In genomic region chr5:83095973-83096539, GRCh38 we compare ENCODE assay signal across 1 cellular context.
A peak's percentile ranks its signal among the peaks of the same experiment; 100 is the strongest.
TF ChIP-seq lines count a peak whose summit lies in the region.

No MANE protein-coding gene starts in this region.

TF ChIP-seq in SK-N-SH, 30 proteins besides CTCF, POLR2A, EP300 and RAD21 (continued from another document):
- TF ChIP-seq FOXM1 (IDR thresholded peaks at IDR 0.05; ENCODE audit: low read depth) = no peak
- TF ChIP-seq NRF1 (IDR thresholded peaks at IDR 0.05; ENCODE audit: low read depth, low read length) = no peak
- TF ChIP-seq FOSL2 (IDR thresholded peaks at IDR 0.05; ENCODE audit: borderline replicate concordance, low read depth) = peak; percentile 98
- no peak for TF ChIP-seq YY1 (IDR thresholded peaks at IDR 0.05; ENCODE audit: low read depth)
- TF ChIP-seq FOXJ3 (CRISPR knock-in tag; IDR thresholded peaks at IDR 0.05) = no peak
- no peak for TF ChIP-seq TEAD4 (IDR thresholded peaks at IDR 0.05; ENCODE audit: borderline replicate concordance, insufficient read depth)
- TF ChIP-seq POLR2AphosphoS5 (IDR thresholded peaks at IDR 0.05; ENCODE audit: low read depth, low read length) = peak; percentile 15; the same call in 1 of the 2 replicates
- no peak for TF ChIP-seq RXRA (IDR thresholded peaks at IDR 0.05; ENCODE audit: borderline replicate concordance, low read depth)
- no peak for TF ChIP-seq SIN3A (IDR thresholded peaks at IDR 0.05; ENCODE audit: borderline replicate concordance, low read depth, low read length)
- TF ChIP-seq MAX (IDR thresholded peaks at IDR 0.05; ENCODE audit: low read depth) = no peak
- no peak for TF ChIP-seq GABPA (IDR thresholded peaks at IDR 0.05; ENCODE audit: low read depth)
